1 cellular context compared by ENCODE assay signal in the genomic region with DNA sequence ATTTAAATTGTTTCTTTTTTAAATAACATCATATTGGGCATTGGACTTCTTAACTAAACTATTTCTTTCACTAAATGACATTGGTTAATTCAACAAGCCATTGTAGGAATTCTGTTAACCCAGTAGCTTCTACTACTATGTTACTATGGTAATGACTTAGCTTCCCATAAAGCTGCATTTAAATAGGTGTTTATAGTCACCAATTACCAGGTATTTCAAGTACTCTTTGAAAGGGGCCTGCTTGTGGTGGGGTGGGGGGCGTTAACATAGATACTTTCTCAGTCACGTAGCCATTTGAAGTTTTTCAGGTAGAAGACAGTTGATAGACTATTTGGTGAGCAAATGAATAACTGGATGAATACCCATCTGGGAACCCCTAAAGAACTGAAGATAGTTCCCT.
TF ChIP-seq lines count a peak whose summit lies in the region.

No MANE protein-coding gene starts in this region.

TF ChIP-seq in endothelial cell of umbilical vein, 7 proteins besides CTCF, POLR2A, EP300 and RAD21 (continued from another document):
- TF ChIP-seq JUN (IDR thresholded peaks at IDR 0.05; ENCODE audit: borderline replicate concordance, insufficient read depth, insufficient read length, low read depth): no peak
- no peak for TF ChIP-seq GATA2 (IDR thresholded peaks at IDR 0.05; ENCODE audit: insufficient read depth, insufficient read length, low read depth, low read length)
